1 cellular context compared by ENCODE assay signal in genomic region chr19:39172700-39173501, GRCh38.
TF ChIP-seq lines count a peak whose summit lies in the region.

No MANE protein-coding gene starts in this region.

TF ChIP-seq in GM23338, 12 proteins besides CTCF, POLR2A, EP300 and RAD21 (continued from another document):
- TF ChIP-seq, protein P1, sequence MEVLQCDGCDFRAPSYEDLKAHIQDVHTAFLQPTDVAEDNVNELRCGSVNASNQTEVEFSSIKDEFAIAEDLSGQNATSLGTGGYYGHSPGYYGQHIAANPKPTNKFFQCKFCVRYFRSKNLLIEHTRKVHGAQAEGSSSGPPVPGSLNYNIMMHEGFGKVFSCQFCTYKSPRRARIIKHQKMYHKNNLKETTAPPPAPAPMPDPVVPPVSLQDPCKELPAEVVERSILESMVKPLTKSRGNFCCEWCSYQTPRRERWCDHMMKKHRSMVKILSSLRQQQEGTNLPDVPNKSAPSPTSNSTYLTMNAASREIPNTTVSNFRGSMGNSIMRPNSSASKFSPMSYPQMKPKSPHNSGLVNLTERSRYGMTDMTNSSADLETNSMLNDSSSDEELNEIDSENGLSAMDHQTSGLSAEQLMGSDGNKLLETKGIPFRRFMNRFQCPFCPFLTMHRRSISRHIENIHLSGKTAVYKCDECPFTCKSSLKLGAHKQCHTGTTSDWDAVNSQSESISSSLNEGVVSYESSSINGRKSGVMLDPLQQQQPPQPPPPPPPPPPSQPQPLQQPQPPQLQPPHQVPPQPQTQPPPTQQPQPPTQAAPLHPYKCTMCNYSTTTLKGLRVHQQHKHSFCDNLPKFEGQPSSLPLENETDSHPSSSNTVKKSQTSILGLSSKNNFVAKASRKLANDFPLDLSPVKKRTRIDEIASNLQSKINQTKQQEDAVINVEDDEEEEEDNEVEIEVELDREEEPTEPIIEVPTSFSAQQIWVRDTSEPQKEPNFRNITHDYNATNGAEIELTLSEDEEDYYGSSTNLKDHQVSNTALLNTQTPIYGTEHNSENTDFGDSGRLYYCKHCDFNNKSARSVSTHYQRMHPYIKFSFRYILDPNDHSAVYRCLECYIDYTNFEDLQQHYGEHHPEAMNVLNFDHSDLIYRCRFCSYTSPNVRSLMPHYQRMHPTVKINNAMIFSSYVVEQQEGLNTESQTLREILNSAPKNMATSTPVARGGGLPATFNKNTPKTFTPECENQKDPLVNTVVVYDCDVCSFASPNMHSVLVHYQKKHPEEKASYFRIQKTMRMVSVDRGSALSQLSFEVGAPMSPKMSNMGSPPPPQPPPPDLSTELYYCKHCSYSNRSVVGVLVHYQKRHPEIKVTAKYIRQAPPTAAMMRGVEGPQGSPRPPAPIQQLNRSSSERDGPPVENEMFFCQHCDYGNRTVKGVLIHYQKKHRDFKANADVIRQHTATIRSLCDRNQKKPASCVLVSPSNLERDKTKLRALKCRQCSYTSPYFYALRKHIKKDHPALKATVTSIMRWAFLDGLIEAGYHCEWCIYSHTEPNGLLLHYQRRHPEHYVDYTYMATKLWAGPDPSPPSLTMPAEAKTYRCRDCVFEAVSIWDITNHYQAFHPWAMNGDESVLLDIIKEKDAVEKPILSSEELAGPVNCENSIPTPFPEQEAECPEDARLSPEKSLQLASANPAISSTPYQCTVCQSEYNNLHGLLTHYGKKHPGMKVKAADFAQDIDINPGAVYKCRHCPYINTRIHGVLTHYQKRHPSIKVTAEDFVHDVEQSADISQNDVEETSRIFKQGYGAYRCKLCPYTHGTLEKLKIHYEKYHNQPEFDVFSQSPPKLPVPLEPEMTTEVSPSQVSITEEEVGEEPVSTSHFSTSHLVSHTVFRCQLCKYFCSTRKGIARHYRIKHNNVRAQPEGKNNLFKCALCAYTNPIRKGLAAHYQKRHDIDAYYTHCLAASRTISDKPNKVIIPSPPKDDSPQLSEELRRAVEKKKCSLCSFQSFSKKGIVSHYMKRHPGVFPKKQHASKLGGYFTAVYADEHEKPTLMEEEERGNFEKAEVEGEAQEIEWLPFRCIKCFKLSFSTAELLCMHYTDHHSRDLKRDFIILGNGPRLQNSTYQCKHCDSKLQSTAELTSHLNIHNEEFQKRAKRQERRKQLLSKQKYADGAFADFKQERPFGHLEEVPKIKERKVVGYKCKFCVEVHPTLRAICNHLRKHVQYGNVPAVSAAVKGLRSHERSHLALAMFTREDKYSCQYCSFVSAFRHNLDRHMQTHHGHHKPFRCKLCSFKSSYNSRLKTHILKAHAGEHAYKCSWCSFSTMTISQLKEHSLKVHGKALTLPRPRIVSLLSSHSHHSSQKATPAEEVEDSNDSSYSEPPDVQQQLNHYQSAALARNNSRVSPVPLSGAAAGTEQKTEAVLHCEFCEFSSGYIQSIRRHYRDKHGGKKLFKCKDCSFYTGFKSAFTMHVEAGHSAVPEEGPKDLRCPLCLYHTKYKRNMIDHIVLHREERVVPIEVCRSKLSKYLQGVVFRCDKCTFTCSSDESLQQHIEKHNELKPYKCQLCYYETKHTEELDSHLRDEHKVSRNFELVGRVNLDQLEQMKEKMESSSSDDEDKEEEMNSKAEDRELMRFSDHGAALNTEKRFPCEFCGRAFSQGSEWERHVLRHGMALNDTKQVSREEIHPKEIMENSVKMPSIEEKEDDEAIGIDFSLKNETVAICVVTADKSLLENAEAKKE (CRISPR knock-in tag; IDR thresholded peaks at IDR 0.05), result no peak
- TF ChIP-seq ZNF114 (CRISPR knock-in tag; IDR thresholded peaks at IDR 0.05), result no peak
- no peak for TF ChIP-seq NANOG (IDR thresholded peaks at IDR 0.05; ENCODE audit: borderline replicate concordance)
- TF ChIP-seq, protein P2, sequence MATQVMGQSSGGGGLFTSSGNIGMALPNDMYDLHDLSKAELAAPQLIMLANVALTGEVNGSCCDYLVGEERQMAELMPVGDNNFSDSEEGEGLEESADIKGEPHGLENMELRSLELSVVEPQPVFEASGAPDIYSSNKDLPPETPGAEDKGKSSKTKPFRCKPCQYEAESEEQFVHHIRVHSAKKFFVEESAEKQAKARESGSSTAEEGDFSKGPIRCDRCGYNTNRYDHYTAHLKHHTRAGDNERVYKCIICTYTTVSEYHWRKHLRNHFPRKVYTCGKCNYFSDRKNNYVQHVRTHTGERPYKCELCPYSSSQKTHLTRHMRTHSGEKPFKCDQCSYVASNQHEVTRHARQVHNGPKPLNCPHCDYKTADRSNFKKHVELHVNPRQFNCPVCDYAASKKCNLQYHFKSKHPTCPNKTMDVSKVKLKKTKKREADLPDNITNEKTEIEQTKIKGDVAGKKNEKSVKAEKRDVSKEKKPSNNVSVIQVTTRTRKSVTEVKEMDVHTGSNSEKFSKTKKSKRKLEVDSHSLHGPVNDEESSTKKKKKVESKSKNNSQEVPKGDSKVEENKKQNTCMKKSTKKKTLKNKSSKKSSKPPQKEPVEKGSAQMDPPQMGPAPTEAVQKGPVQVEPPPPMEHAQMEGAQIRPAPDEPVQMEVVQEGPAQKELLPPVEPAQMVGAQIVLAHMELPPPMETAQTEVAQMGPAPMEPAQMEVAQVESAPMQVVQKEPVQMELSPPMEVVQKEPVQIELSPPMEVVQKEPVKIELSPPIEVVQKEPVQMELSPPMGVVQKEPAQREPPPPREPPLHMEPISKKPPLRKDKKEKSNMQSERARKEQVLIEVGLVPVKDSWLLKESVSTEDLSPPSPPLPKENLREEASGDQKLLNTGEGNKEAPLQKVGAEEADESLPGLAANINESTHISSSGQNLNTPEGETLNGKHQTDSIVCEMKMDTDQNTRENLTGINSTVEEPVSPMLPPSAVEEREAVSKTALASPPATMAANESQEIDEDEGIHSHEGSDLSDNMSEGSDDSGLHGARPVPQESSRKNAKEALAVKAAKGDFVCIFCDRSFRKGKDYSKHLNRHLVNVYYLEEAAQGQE (IDR thresholded peaks at IDR 0.05; ENCODE audit: unreplicated experiment), result no peak
- no peak for TF ChIP-seq POLR2AphosphoS5 (IDR thresholded peaks at IDR 0.05; ENCODE audit: low read depth)
- TF ChIP-seq ZNF331 (CRISPR knock-in tag; IDR thresholded peaks at IDR 0.05; ENCODE audit: low read depth), result no peak
